Comparison of ENCODE assay signal across 12 cellular contexts in genomic region chr6:100504786-100505737, GRCh38. TPM values are rescaled to one million over a fixed set of nuclear protein-coding genes. Genes with fewer than 3 reads are reported as not detected.
A peak's percentile ranks its signal among the peaks of the same experiment; 100 is the strongest.
DNase-seq lines count a peak whose midpoint lies in the region; ATAC-seq and TF ChIP-seq lines count a peak whose summit lies in the region.
"Had no signal": no experiment of that assay in that cellular context is flagged by ENCODE, and none has a peak within 500 bp of the region (broad histone marks: within the 10 kb centered on the region; RNA-seq: fewer than 3 reads in every experiment).

No MANE protein-coding gene starts in this region.

- DNase-seq in ACHN (peak; percentile 85), H9 (no peak), glomerular endothelial cell (ENCODE audit: extremely low read depth, low read depth, low spot score) (peak; percentile 29), KG1 (lab: John Stamatoyannopoulos, UW) (no peak)
- DNase-seq in effector CD4-positive, alpha-beta T cell = no peak
- DNase-seq in CD4-positive, alpha-beta T cell = no peak
- DNase-seq: activated T-cell treated with anti-CD3 and anti-CD28 coated beads, Interleukin-2, amount 50 U/mL, for 1 hour; NCI-H1092 treated with DMSO at 0.1 percent for 48 hours had no signal

- no peak overlapping the region for H3K23ac ChIP-seq in H9 (ENCODE audit: insufficient read length, low read depth, low read length)

- no peak overlapping the region for H3K4me3 Mint-ChIP-seq in H9
- no peak overlapping the region for H3K4me3 Mint-ChIP-seq in CD4-positive, alpha-beta T cell

- no peak overlapping the region for H2BK120ac ChIP-seq in H9 (ENCODE audit: low read depth, low read length, poor library complexity, severe bottlenecking)

- H4K8ac ChIP-seq in H9 (replicated peaks; ENCODE audit: insufficient read length, low read depth, low read length) = no peak overlapping the region

- no peak overlapping the region for H4K91ac ChIP-seq in H9 (ENCODE audit: insufficient read length, low read depth, low read length)

- H3K27me3 ChIP-seq in H9 (ENCODE audit: insufficient read depth, low read length) = no peaks in the 10 kb centered on the region
- no peaks in the 10 kb centered on the region for H3K27me3 ChIP-seq in CD4-positive, alpha-beta T cell (ENCODE audit: control insufficient read depth, insufficient read depth, low read length)

- no peaks in the 10 kb centered on the region for H3K79me1 ChIP-seq in H9 (ENCODE audit: insufficient read depth, low read depth, low read length, poor library complexity, severe bottlenecking)

- H3K4ac ChIP-seq in H9 (ENCODE audit: low read depth, low read length) = no peak overlapping the region

- peaks cover 0 to 1% of the 10 kb centered on the region in 2 experiments; a peak in 1 of 5 replicates for H3K9me3 Mint-ChIP-seq in H9
- no peaks in the 10 kb centered on the region for H3K9me3 Mint-ChIP-seq in CD4-positive, alpha-beta T cell

- H3K4me1 Mint-ChIP-seq in H9 = peaks cover 0 to 1% of the 10 kb centered on the region in 2 experiments; a peak in 1 of 4 replicates
- H3K4me1 Mint-ChIP-seq in CD4-positive, alpha-beta T cell (ENCODE audit: low read depth) = no peaks in the 10 kb centered on the region

- H3K79me2 ChIP-seq in H9 (ENCODE audit: insufficient read depth, low read length) = no peaks in the 10 kb centered on the region

- no peaks in the 10 kb centered on the region for H3K23me2 ChIP-seq in H9 (ENCODE audit: insufficient read length, low read depth, low read length, poor library complexity, severe bottlenecking)

- in situ Hi-C loops in ACHN (cut with HindIII; ENCODE audit: low pct_ligation_motif_present, low pct_unique_long_range_greater_than_20kb, low sequenced_read_pairs) = no loop called here

- no peak overlapping the region for H3K27ac Mint-ChIP-seq in H9
- no peak overlapping the region for H3K27ac Mint-ChIP-seq in CD4-positive, alpha-beta T cell

- no peaks in the 10 kb centered on the region; the same call in 1 of the 2 replicates for H3K4me1 ChIP-seq in H9 (ENCODE audit: insufficient read depth, low read length)

- H4K5ac ChIP-seq in H9 (ENCODE audit: insufficient read length, low read depth, low read length) = no peak overlapping the region

- H3K56ac ChIP-seq in H9 (ENCODE audit: insufficient read length, low read depth, low read length) = no peak overlapping the region

- no peak overlapping the region for H2AK5ac ChIP-seq in H9 (ENCODE audit: insufficient read length, low read length)

- H3K9me3 ChIP-seq in H9 (ENCODE audit: control insufficient read depth, low read depth, low read length) = no peaks in the 10 kb centered on the region
- H3K9me3 ChIP-seq in CD4-positive, alpha-beta T cell (ENCODE audit: control insufficient read depth, low read length) = no peaks in the 10 kb centered on the region

- H2BK12ac ChIP-seq in H9 (ENCODE audit: insufficient read length, low read depth, low read length) = no peak overlapping the region

- CTCF ChIA-PET in CD4-positive, alpha-beta T cell (lab: Charles Lee) = no interaction called here

- no peak overlapping the region for H3K27ac ChIP-seq in H9 (ENCODE audit: insufficient read length, low read depth, low read length)
- H3K27ac ChIP-seq in CD4-positive, alpha-beta T cell (ENCODE audit: low read depth, low read length) = no peak overlapping the region

- POLR2A ChIA-PET in CD4-positive, alpha-beta T cell (lab: Charles Lee) = no interaction called here

- H3T11ph ChIP-seq in H9 (ENCODE audit: low read length) = no peak overlapping the region

- intact Hi-C loops in CD4-positive, alpha-beta T cell (cut with DNase I, micrococcal nuclease) = no loop called here

- peak; percentile 89 for ATAC-seq in SK-N-SH treated with all-trans-retinoic acid at 6 μM for 48 hours
- no peak for ATAC-seq in CD4-positive, alpha-beta T cell (ENCODE audit: poor library complexity)
- ATAC-seq in HG03280 (IDR thresholded peaks at IDR 0.05; ENCODE audit: unreplicated experiment) = no peak

- H3K27me3 Mint-ChIP-seq in H9 (ENCODE audit: low read depth) = no peaks in the 10 kb centered on the region
- H3K27me3 Mint-ChIP-seq in CD4-positive, alpha-beta T cell = peaks cover 10% of the 10 kb centered on the region

- no peak overlapping the region for H3K4me2 ChIP-seq in H9 (ENCODE audit: insufficient read depth, insufficient read length, low read length)

- no peak overlapping the region for H3K9ac ChIP-seq in H9 (ENCODE audit: extremely low read depth, insufficient read length, low read length)

- no peak overlapping the region for H2BK15ac ChIP-seq in H9 (ENCODE audit: low read depth, low read length)

- no peak overlapping the region for H3K18ac ChIP-seq in H9 (ENCODE audit: insufficient read length, low read depth, low read length)

- no peaks in the 10 kb centered on the region for H4K20me1 ChIP-seq in H9 (ENCODE audit: control insufficient read depth, insufficient read depth, insufficient read length)

- H2AFZ ChIP-seq in H9 (ENCODE audit: low read length) = no peak overlapping the region

- no CpG with 5 or more reads among the region's 6 CpGs for WGBS in H9 (ENCODE audit: extremely low coverage, insufficient read length, low lambda C conversion rate)

- no peak overlapping the region for H2BK5ac ChIP-seq in H9 (ENCODE audit: insufficient read length, low read length)

- TF ChIP-seq CTCF in H9 (conservative IDR thresholded peaks at IDR 0.05) = peak; percentile 29; the same call in 2 of the 3 replicates
- no peak for TF ChIP-seq CTCF in CD4-positive, alpha-beta T cell (IDR thresholded peaks at IDR 0.05)

- H3K36me3 Mint-ChIP-seq in H9 (ENCODE audit: insufficient read depth in 1 of 3, low read depth in 3 of 3) = peaks cover 0 to 8% (median 4%) of the 10 kb centered on the region in 3 experiments; a peak in 4 of 7 replicates
- peaks cover 26% of the 10 kb centered on the region for H3K36me3 Mint-ChIP-seq in CD4-positive, alpha-beta T cell (ENCODE audit: low read depth)

- no peak overlapping the region for H2BK20ac ChIP-seq in H9 (ENCODE audit: low read depth, low read length, poor library complexity, severe bottlenecking)

- no peak overlapping the region for H3K14ac ChIP-seq in H9 (ENCODE audit: insufficient read depth, low read length)

TF ChIP-seq in SK-N-SH treated with all-trans-retinoic acid at 6 μM for 48 hours, 23 proteins besides CTCF, POLR2A, EP300 and RAD21:
- TF ChIP-seq OSR1 (CRISPR knock-in tag; IDR thresholded peaks at IDR 0.05) = no peak
- no peak for TF ChIP-seq TOX (CRISPR knock-in tag; IDR thresholded peaks at IDR 0.05; ENCODE audit: borderline replicate concordance)
- TF ChIP-seq PPARA (CRISPR knock-in tag; IDR thresholded peaks at IDR 0.05; ENCODE audit: borderline replicate concordance) = no peak
- TF ChIP-seq RARB (CRISPR knock-in tag; IDR thresholded peaks at IDR 0.05) = no peak
- no peak for TF ChIP-seq PATZ1 (CRISPR knock-in tag; IDR thresholded peaks at IDR 0.05; ENCODE audit: borderline replicate concordance)
- TF ChIP-seq CSDC2 (CRISPR knock-in tag; IDR thresholded peaks at IDR 0.05) = no peak
- no peak for TF ChIP-seq ISL1 (CRISPR knock-in tag; IDR thresholded peaks at IDR 0.05)
- no peak for TF ChIP-seq ARNTL (CRISPR knock-in tag; IDR thresholded peaks at IDR 0.05; ENCODE audit: borderline replicate concordance, low read depth)

RNA-seq across cellular contexts. Expression of gene SIM1, which starts 40.3 kb away (rescaled TPM):
- 0.07 TPM in 1 of 2 replicates, not detected in the other for total RNA-seq in H9 (2021)
- total RNA-seq in glomerular endothelial cell = 0.34 TPM in 1 of 2 replicates, not detected in the other
- total RNA-seq in CD4-positive, alpha-beta T cell = not detected
- total RNA-seq: frontal cortex, SK-MEL-5 had no signal

Comparison
In these comparisons a context has a peak if more than half of its experiments do, and no peak if none do; other contexts are left out.
1. DNase-seq: peak in ACHN (single experiment) and glomerular endothelial cell (single experiment); none in H9 (single experiment), effector CD4-positive, alpha-beta T cell (single experiment), CD4-positive, alpha-beta T cell (0 of 10) and KG1 (single experiment).